ENCODE assay signal across 21 cellular contexts in genomic region chr5:68269820-68270219, GRCh38. TPM values are rescaled to one million over a fixed set of nuclear protein-coding genes. Genes with fewer than 3 reads are reported as not detected.
DNase-seq lines count a peak whose midpoint lies in the region; ATAC-seq, FAIRE-seq and TF ChIP-seq lines count a peak whose summit lies in the region.
"Had no signal": no experiment of that assay in that cellular context is flagged by ENCODE, and none has a peak within 500 bp of the region (broad histone marks: within the 10 kb centered on the region; RNA-seq: fewer than 3 reads in every experiment).

No MANE protein-coding gene starts in this region.

- TF ChIP-seq CTCF in HepG2 (CRISPR knock-in tag; IDR thresholded peaks at IDR 0.05) (no peak), right lobe of liver (IDR thresholded peaks at IDR 0.05) (no peak), esophagus muscularis mucosa (IDR thresholded peaks at IDR 0.05) (no peak), upper lobe of right lung (IDR thresholded peaks at IDR 0.05) (no peak), psoas muscle (IDR thresholded peaks at IDR 0.05) (no peak)

- H3K4me1 ChIP-seq in HepG2 (ENCODE audit: insufficient read depth, low read length), result peaks cover 71% of the 10 kb centered on the region
- H3K4me1 ChIP-seq in right lobe of liver, result peaks cover 0 to 64% (median 34%) of the 10 kb centered on the region in 4 donors
- peaks cover 89 to 100% (median 100%) of the 10 kb centered on the region in 4 donors for H3K4me1 ChIP-seq in esophagus muscularis mucosa
- peaks cover 70% of the 10 kb centered on the region for H3K4me1 ChIP-seq in upper lobe of right lung
- peaks cover 58% of the 10 kb centered on the region for H3K4me1 ChIP-seq in psoas muscle

- CTCF ChIA-PET in HepG2 (lab: Yijun Ruan, JAX; ENCODE audit: low intra/inter-chr PET ratio, low total read pairs), result no interaction called here

- TF ChIP-seq EP300 in HepG2 (IDR thresholded peaks at IDR 0.05; ENCODE audit: low read depth in 2 of 2, low read length in 2 of 2), result no peak
- no peak for TF ChIP-seq EP300 in HepG2 (CRISPR knock-in tag; IDR thresholded peaks at IDR 0.05; ENCODE audit: borderline replicate concordance)
- no peak for TF ChIP-seq EP300 in esophagus muscularis mucosa (IDR thresholded peaks at IDR 0.05)

- H3K9me3 ChIP-seq in HepG2 (ENCODE audit: low read length), result no peaks in the 10 kb centered on the region
- H3K9me3 ChIP-seq in right lobe of liver, result no peaks in the 10 kb centered on the region
- H3K9me3 ChIP-seq in SK-N-MC (ENCODE audit: low read depth, low read length), result no peaks in the 10 kb centered on the region
- no peaks in the 10 kb centered on the region for H3K9me3 ChIP-seq in esophagus muscularis mucosa
- no peaks in the 10 kb centered on the region for H3K9me3 ChIP-seq in upper lobe of right lung
- no peaks in the 10 kb centered on the region for H3K9me3 ChIP-seq in psoas muscle

- H4K20me1 ChIP-seq in HepG2 (ENCODE audit: insufficient read depth, low read length), result no peaks in the 10 kb centered on the region; the same call in 1 of the 2 replicates

- POLR2A ChIA-PET in HepG2 (lab: Yijun Ruan, JAX), result no interaction called here

- no peak for FAIRE-seq in HepG2 (lab: Jason Lieb, UNC)

- H3K4me2 ChIP-seq in HepG2 (ENCODE audit: low read depth, low read length), result no peak overlapping the region
- H3K4me2 ChIP-seq: PC-9 had no signal

- 95% methylated on average over 2 of the region's 2 CpGs for WGBS in HepG2 (ENCODE audit: low lambda C conversion rate)
- 46% methylated on average over 2 of the region's 2 CpGs for WGBS in right lobe of liver (ENCODE audit: insufficient coverage, low coverage, low lambda C conversion rate, missing lambda C conversion rate)
- WGBS in esophagus muscularis mucosa, result 83% methylated on average over 2 of the region's 2 CpGs
- 90 to 94% (median 92%) methylated on average over 2 of the region's 2 CpGs for WGBS in psoas muscle, 3 donors

- H3K79me2 ChIP-seq in HepG2 (ENCODE audit: insufficient read depth, low read length), result peaks cover 36% of the 10 kb centered on the region

- TF ChIP-seq POLR2A in HepG2 (IDR thresholded peaks at IDR 0.05; ENCODE audit: insufficient read depth in 1 of 2, low read depth in 2 of 2, low read length in 2 of 2), result no peak
- TF ChIP-seq POLR2A in right lobe of liver (IDR thresholded peaks at IDR 0.05), result no peak
- TF ChIP-seq POLR2A in esophagus muscularis mucosa (IDR thresholded peaks at IDR 0.05; ENCODE audit: low read depth), result no peak

- H3K27ac ChIP-seq in HepG2 (ENCODE audit: extremely low read length, insufficient read depth, low read length), result peak overlapping the region; percentile 53
- H3K27ac ChIP-seq in right lobe of liver, result peak overlapping the region in 1 of 3 donors; percentile 7
- H3K27ac ChIP-seq in SK-N-MC, result peak overlapping the region; percentile 87
- H3K27ac ChIP-seq in esophagus muscularis mucosa (replicated peaks in 1 of 4), result peak overlapping the region; percentile 45 to 86 (median 85)
- peak overlapping the region; percentile 4 for H3K27ac ChIP-seq in upper lobe of right lung
- H3K27ac ChIP-seq in psoas muscle, result no peak overlapping the region
- H3K27ac ChIP-seq: PC-9 had no signal

- no peaks in the 10 kb centered on the region for H3K27me3 ChIP-seq in HepG2 (ENCODE audit: control insufficient read depth in 1 of 2, insufficient read depth in 2 of 2, low read length in 2 of 2)
- H3K27me3 ChIP-seq in right lobe of liver, result no peaks in the 10 kb centered on the region
- H3K27me3 ChIP-seq in esophagus muscularis mucosa, result no peaks in the 10 kb centered on the region
- H3K27me3 ChIP-seq in upper lobe of right lung, result no peaks in the 10 kb centered on the region
- no peaks in the 10 kb centered on the region for H3K27me3 ChIP-seq in psoas muscle (ENCODE audit: insufficient read depth in 3 of 3, low read length in 2 of 3)

- BruUV-seq in HepG2 (replicated peaks; lab: Mats Ljungman, UMichigan), result no TSS peak

- in situ Hi-C loops in HepG2 (cut with HindIII; ENCODE audit: extremely low pct_ligation_motif_present, low pct_unique_long_range_greater_than_20kb), result no loop called here

- H2AFZ ChIP-seq in HepG2 (ENCODE audit: low read length), result no peak overlapping the region
- H2AFZ ChIP-seq: PC-9 had no signal

- no peak for TF ChIP-seq RAD21 in HepG2 (CRISPR knock-in tag; IDR thresholded peaks at IDR 0.05)

- no peak for DNase-seq in HepG2 (ENCODE audit: low spot score)
- no peak for DNase-seq in right lobe of liver
- no peak for DNase-seq in SK-N-MC (ENCODE audit: low read depth, low spot score)
- DNase-seq in esophagus muscularis mucosa (ENCODE audit: extremely low spot score), result no peak
- no peak for DNase-seq in upper lobe of right lung
- DNase-seq in EL, result no peak
- no peak for DNase-seq in psoas muscle
- no peak for DNase-seq in SW 1271 (lab: John Stamatoyannopoulos, UW)
- DNase-seq: activated CD4-positive, alpha-beta T cell treated with anti-CD3 and anti-CD28 coated beads, Interleukin-2, amount 10 ng/mL, durations not matched to agents 7 days and 5 days; activated T-cell treated with anti-CD3 and anti-CD28 coated beads, Interleukin-2, amount 50 U/mL, for 1 hour; cerebellar nuclear complex; effector CD8-positive, alpha-beta T cell; head of caudate nucleus; mesendoderm; NCI-H1436; NCI-H774; nephron progenitor cell; PC-9; stimulated activated CD4-positive, alpha-beta T cell treated with anti-CD3 and anti-CD28 coated beads, Interleukin-2, amount 100 ng/mL, for 48 hours had no signal

- ATAC-seq in HepG2, result no peak
- ATAC-seq in right lobe of liver, result no peak
- ATAC-seq in upper lobe of right lung, result no peak
- ATAC-seq in psoas muscle, result no peak
- ATAC-seq: SK-N-SH treated with all-trans-retinoic acid at 6 μM for 48 hours had no signal

- H3K4me3 ChIP-seq in HepG2 (replicated peaks in 1 of 3; ENCODE audit: insufficient read depth in 1 of 3, low read depth in 2 of 3, low read length in 3 of 3) (no peak overlapping the region), right lobe of liver (no peak overlapping the region), SK-N-MC (peak overlapping the region; percentile 32), esophagus muscularis mucosa (no peak overlapping the region), upper lobe of right lung (no peak overlapping the region), psoas muscle (no peak overlapping the region)
- H3K4me3 ChIP-seq: PC-9, skin epidermis had no signal

- H3K36me3 ChIP-seq in HepG2 (replicated peaks in 1 of 2; ENCODE audit: control insufficient read depth in 1 of 2, insufficient read depth in 2 of 2, low read length in 2 of 2) (peaks cover 2 to 19% of the 10 kb centered on the region in 2 experiments; a peak in 4 of 5 replicates), right lobe of liver (peaks cover 0 to 16% (median under 1%) of the 10 kb centered on the region in 4 donors), SK-N-MC (ENCODE audit: insufficient read depth, low read length) (peaks cover 19% of the 10 kb centered on the region), esophagus muscularis mucosa (peaks cover 0 to 16% (median 5%) of the 10 kb centered on the region in 4 donors), upper lobe of right lung (peaks cover 13% of the 10 kb centered on the region), psoas muscle (ENCODE audit: insufficient read depth in 1 of 2, low read depth in 1 of 2) (peaks cover 2 to 12% of the 10 kb centered on the region in 2 donors)

- H3K9ac ChIP-seq in HepG2 (ENCODE audit: insufficient read depth, low read depth, low read length) (no peak overlapping the region), SK-N-MC (ENCODE audit: insufficient read length) (peak overlapping the region; percentile 48)

- intact Hi-C loops in HepG2 (cut with micrococcal nuclease; ENCODE audit: unreplicated experiment), result loop anchor here (2.0 kb wide), 1 partner anchor 15 kb away; no protein-coding TSS in a partner anchor
- intact Hi-C loops in right lobe of liver (cut with DNase I), result no loop called here
- intact Hi-C loops in esophagus muscularis mucosa (cut with DNase I), result no loop called here
- intact Hi-C loops in upper lobe of right lung (cut with DNase I), result no loop called here
- intact Hi-C loops in psoas muscle (cut with DNase I), result no loop called here

TF ChIP-seq in HepG2, 621 proteins besides CTCF, POLR2A, EP300 and RAD21 (continues in another document):
- no peak for TF ChIP-seq KDM6A (CRISPR knock-in tag; IDR thresholded peaks at IDR 0.05; ENCODE audit: low read depth)

RNA-seq across cellular contexts. Expression of gene PIK3R1, which starts 54.3 kb away (rescaled TPM):
- total RNA-seq in HepG2 (2016; rRNA removed; fragmentation: Illumina TruSeq; extraction: Trizol) (21.3 and 26.0 TPM in 2 replicates), right lobe of liver (100 to 1,000 TPM in 2 of 6 experiments, 10 to 100 TPM in 4; 36.3 to 173 (median 72.8) TPM), esophagus muscularis mucosa (100 to 1,000 TPM; 244 to 563 (median 329) TPM), upper lobe of right lung (137 TPM), psoas muscle (100 to 1,000 TPM; 102 to 155 (median 140) TPM)
- 15.6 and 18.1 TPM in 2 replicates for total RNA-seq in HepG2 (2016; cell fraction: cytosol; rRNA removed; fragmentation: Illumina TruSeq; extraction: Trizol; ENCODE audit: low read depth)
- total RNA-seq in HepG2 (2016; cell fraction: insoluble cytoplasmic fraction; rRNA removed; fragmentation: Illumina TruSeq; extraction: Trizol), result 23.2 and 24.7 TPM in 2 replicates
- total RNA-seq in HepG2 (2016; cell fraction: membrane; rRNA removed; fragmentation: Illumina TruSeq; extraction: Trizol), result 8.9 and 10.9 TPM in 2 replicates
- total RNA-seq in HepG2 (2016; cell fraction: nucleus; rRNA removed; fragmentation: Illumina TruSeq; extraction: Trizol), result 42.9 and 43.7 TPM in 2 replicates
- polyA plus RNA-seq in HepG2 (2011; rRNA removed) (6.4 and 8.4 TPM in 2 replicates), psoas muscle (10 to 100 TPM; 29.7 to 63.8 (median 30.7) TPM)
- polyA plus RNA-seq in HepG2 (2011; cell fraction: cytosol; rRNA removed), result 3.4 and 4.1 TPM in 2 replicates
- 4.4 and 7.1 TPM in 2 replicates for polyA plus RNA-seq in HepG2 (2011; cell fraction: nucleus; rRNA removed)
- 7.9 and 11.9 TPM in 2 replicates for polyA plus RNA-seq in HepG2 (2012)
- 0.45 and 0.52 TPM in 2 replicates for polyA plus RNA-seq in HepG2 (2016; cell fraction: cytosol; fragmentation: Illumina TruSeq; extraction: Trizol; ENCODE audit: low read depth)
- 19.5 and 20.2 TPM in 2 replicates for polyA plus RNA-seq in HepG2 (2016; cell fraction: insoluble cytoplasmic fraction; fragmentation: Illumina TruSeq; extraction: Trizol; ENCODE audit: low read depth)
- 1.8 and 2.2 TPM in 2 replicates for polyA plus RNA-seq in HepG2 (2016; cell fraction: membrane; fragmentation: Illumina TruSeq; extraction: Trizol; ENCODE audit: low read depth)
- 35.9 and 42.5 TPM in 2 replicates for polyA plus RNA-seq in HepG2 (2016; cell fraction: nucleus; fragmentation: Illumina TruSeq; extraction: Trizol; ENCODE audit: insufficient read depth, low read depth)
- polyA minus RNA-seq in HepG2 (2011; rRNA and poly(A)+ RNA removed; ENCODE audit: low replicate concordance), result 0.19 and 11.0 TPM in 2 replicates
- 9.1 and 9.7 TPM in 2 replicates for polyA minus RNA-seq in HepG2 (2011; cell fraction: cytosol; rRNA and poly(A)+ RNA removed)
- polyA minus RNA-seq in HepG2 (2011; cell fraction: nucleus; rRNA and poly(A)+ RNA removed), result 46.5 and 49.8 TPM in 2 replicates
